ENCODE assay signal across 9 cellular contexts in genomic region chr10:103491729-103492364, GRCh38. TPM values are rescaled to one million over a fixed set of nuclear protein-coding genes. Genes with fewer than 3 reads are reported as not detected.
DNase-seq lines count a peak whose midpoint lies in the region; ATAC-seq and TF ChIP-seq lines count a peak whose summit lies in the region.
"Had no signal": no experiment of that assay in that cellular context is flagged by ENCODE, and none has a peak within 500 bp of the region (broad histone marks: within the 10 kb centered on the region; RNA-seq: fewer than 3 reads in every experiment).

No MANE protein-coding gene starts in this region.

- no peak for ATAC-seq in HG03439 (IDR thresholded peaks at IDR 0.05; ENCODE audit: unreplicated experiment)

- no peak for TF ChIP-seq EP300 in ovary (IDR thresholded peaks at IDR 0.05)

- H3K4me3 ChIP-seq in ovary, result no peak overlapping the region

- peak overlapping the region in 1 of 2 donors; percentile 6 for H3K27ac ChIP-seq in ovary

- TF ChIP-seq CTCF in ovary (IDR thresholded peaks at IDR 0.05), result no peak

- DNase-seq in DMS53 treated with DMSO at 0.1 percent for 48 hours (lab: John Stamatoyannopoulos, UW; ENCODE audit: unreplicated experiment) (peak; percentile 82), NCI-H510A (lab: John Stamatoyannopoulos, UW) (peak; percentile 69), epidermal melanocyte (ENCODE audit: insufficient read length, low spot score) (peak; percentile 61), ovary (peak; percentile 52 to 77 (median 65)), hippocampal formation (lab: John Stamatoyannopoulos, UW) (no peak), DMS153 (lab: John Stamatoyannopoulos, UW) (no peak)
- DNase-seq in activated CD4-positive, alpha-beta T cell treated with anti-CD3 and anti-CD28 coated beads, Interleukin-2, amount 50 U/mL, for 1 hour, result no peak
- DNase-seq: anterior cingulate cortex had no signal

- WGBS in ovary, 3 donors, result 24 to 46% (median 31%) methylated on average over 7 of the region's 7 CpGs

- H3K36me3 ChIP-seq in ovary, result no peaks in the 10 kb centered on the region

- no peaks in the 10 kb centered on the region for H3K9me3 ChIP-seq in ovary

- H3K27me3 ChIP-seq in ovary, result no peaks in the 10 kb centered on the region

- intact Hi-C loops in ovary (cut with DNase I), result loop anchor here in 1 of 4 donors (10.0 kb wide), 1 partner anchor 193 kb away; no protein-coding TSS in a partner anchor

- TF ChIP-seq POLR2A in ovary (IDR thresholded peaks at IDR 0.05), result no peak

- H3K4me1 ChIP-seq in ovary (ENCODE audit: insufficient read depth), result peaks cover 14% of the 10 kb centered on the region

RNA-seq across cellular contexts. Expression of gene NEURL1, which starts 1.7 kb away (rescaled TPM):
- 1 to 10 TPM; 2.4 to 5.6 (median 3.2) TPM for total RNA-seq in ovary
- 1 to 10 TPM in 1 of 2 donors, under 1 TPM in 1; 0.28 to 1.8 TPM for polyA plus RNA-seq in ovary

RNA-seq across cellular contexts. Expression of gene CALHM3, which starts 12.8 kb away (rescaled TPM):
- not detected for total RNA-seq in ovary
- polyA plus RNA-seq in ovary, result not detected

RNA-seq across cellular contexts. Expression of gene CALHM1, which starts 33.1 kb away (rescaled TPM):
- total RNA-seq in ovary, result not detected
- not detected for polyA plus RNA-seq in ovary

RNA-seq across cellular contexts. Expression of gene CALHM2, which starts 39.7 kb away (rescaled TPM):
- 10 to 100 TPM; 46.5 to 90.4 (median 55.3) TPM for total RNA-seq in ovary
- 100 to 1,000 TPM in 1 of 2 donors, 10 to 100 TPM in 1; 42.1 to 105 TPM for polyA plus RNA-seq in ovary

Comparison
In these comparisons a context has a peak if more than half of its experiments do, and no peak if none do; other contexts are left out.
1. DNase-seq: peak in DMS53 treated with DMSO at 0.1 percent for 48 hours (single experiment), NCI-H510A (single experiment), epidermal melanocyte (single experiment) and ovary (5 of 5); none in hippocampal formation (0 of 2), DMS153 (single experiment) and activated CD4-positive, alpha-beta T cell treated with anti-CD3 and anti-CD28 coated beads, Interleukin-2, amount 50 U/mL, for 1 hour (single experiment).